ENCODE assay signal across 8 cellular contexts in the genomic region with DNA sequence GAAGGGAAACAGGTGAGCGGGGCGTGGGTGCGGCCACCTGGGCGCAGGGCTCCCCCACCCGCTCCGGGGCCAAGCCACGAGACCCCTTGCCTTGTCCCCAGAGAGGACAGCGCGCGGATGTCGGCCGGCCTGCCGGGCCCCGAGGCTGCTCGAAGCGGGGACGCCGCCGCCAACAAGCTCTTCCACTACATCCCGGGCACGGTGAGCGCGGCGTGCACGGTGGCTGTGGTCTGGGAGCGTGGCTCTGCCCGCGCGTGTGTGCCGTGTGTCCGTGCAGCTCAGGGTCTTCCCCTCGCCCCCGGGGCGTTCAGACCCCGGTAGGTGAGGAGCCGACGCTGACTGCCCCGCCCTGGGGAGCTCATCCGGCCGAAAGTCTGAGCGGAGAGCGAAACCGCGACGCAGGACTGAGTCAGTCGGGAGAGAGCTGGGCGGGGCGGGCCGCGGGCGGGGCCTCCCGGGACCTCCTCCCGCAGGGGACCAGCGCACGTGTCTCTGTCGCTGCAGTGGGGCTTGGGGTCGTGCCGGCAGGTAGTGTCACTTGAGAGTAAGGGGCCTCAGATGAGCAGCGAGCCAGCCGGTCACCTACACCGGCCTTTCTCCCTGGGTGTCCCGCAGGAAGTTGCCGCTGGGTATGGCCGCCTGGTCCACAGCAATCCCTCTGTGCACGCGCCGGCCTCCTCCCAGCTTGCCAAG.
A peak's percentile ranks its signal among the peaks of the same experiment; 100 is the strongest.
DNase-seq lines count a peak whose midpoint lies in the region; ATAC-seq and TF ChIP-seq lines count a peak whose summit lies in the region.

No MANE protein-coding gene starts in this region.

- in situ Hi-C loops in T47D (cut with HindIII; ENCODE audit: low pct_unique_long_range_greater_than_20kb, low sequenced_read_pairs): no loop called here

- ATAC-seq in HG02970 (IDR thresholded peaks at IDR 0.05; ENCODE audit: low FRiP score, unreplicated experiment): no peak

- POLR2A ChIA-PET in AG04449 (lab: Yijun Ruan, JAX): interaction anchor here (0.7 to 2.3 kb wide), 5 partner anchors 9 to 58 kb away, joined by 3 to 8 read pairs (median 4); no protein-coding TSS in a partner anchor

- peak; percentile 52 for TF ChIP-seq POLR2A in GM19099 (IDR thresholded peaks at IDR 0.05; ENCODE audit: extremely low read depth, insufficient read length, low read depth)

- TF ChIP-seq CTCF in AG04449 (IDR thresholded peaks at IDR 0.05; ENCODE audit: insufficient read depth, low read length, missing control alignments) (no peak), VCaP (conservative IDR thresholded peaks at IDR 0.05) (no peak)

- peak overlapping the region; percentile 72 for H3K4me3 ChIP-seq in AG04449 (ENCODE audit: low read depth, low read length)

- peak overlapping the region; percentile 89 for H3K27ac ChIP-seq in VCaP

- CTCF ChIA-PET in AG04449 (lab: Yijun Ruan, JAX): interaction anchor here (0.6 to 2.2 kb wide), 9 partner anchors 9 to 97 kb away, joined by 3 to 13 read pairs (median 3); no protein-coding TSS in a partner anchor

- no peak for DNase-seq in AG04449 (ENCODE audit: low read depth, low spot score)
- DNase-seq in HPDE6-E6E7 (ENCODE audit: extremely low spot score): peak; percentile 88
- peak; percentile 66 to 68 for DNase-seq in T47D (ENCODE audit: low read depth in 1 of 2, low spot score in 1 of 2)
- DNase-seq in kidney glomerular epithelial cell (lab: John Stamatoyannopoulos, UW): peak; percentile 27
- peak; percentile 88 to 91 for DNase-seq in stimulated activated CD4-positive, alpha-beta T cell treated with anti-CD3 and anti-CD28 coated beads, Interleukin-2, amount 100 ng/mL, for 24 hours
